Comparison of ENCODE assay signal across 35 cellular contexts in the genomic region with DNA sequence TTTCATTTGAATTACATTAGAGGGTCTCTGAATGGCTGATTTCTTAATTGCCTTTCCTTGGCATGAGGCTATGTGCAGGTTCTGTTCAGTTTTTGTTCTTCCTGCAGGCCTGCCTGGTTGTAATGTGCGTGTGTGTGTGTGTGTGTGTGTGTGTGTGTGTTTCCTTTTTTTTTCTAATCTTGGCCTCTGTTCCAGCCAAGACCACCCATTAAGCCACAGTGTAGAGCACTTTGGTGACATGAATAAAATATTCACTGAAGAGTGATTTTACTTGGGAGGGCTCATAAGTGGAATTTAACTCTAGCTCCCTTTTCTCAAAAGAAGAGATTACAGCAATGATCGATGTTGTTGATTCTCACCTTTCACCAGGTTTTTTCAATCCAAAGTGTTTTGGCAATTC.
"Had no signal": no experiment of that assay in that cellular context is flagged by ENCODE, and none has a peak within 500 bp of the region (broad histone marks: within the 10 kb centered on the region; RNA-seq: fewer than 3 reads in every experiment).

No MANE protein-coding gene starts in this region.

- H3K27me3 ChIP-seq: adrenal gland, body of pancreas, brain microvascular endothelial cell, breast epithelium had no signal

- H3K9me3 ChIP-seq: adrenal gland, body of pancreas, breast epithelium had no signal

- DNase-seq: activated B cell treated with CpG ODN at 0.5 μM for 24 hours; activated CD4-positive, alpha-beta memory T cell treated with anti-CD3 and anti-CD28 coated beads for 36 hours; activated CD4-positive, alpha-beta T cell treated with anti-CD3 and anti-CD28 coated beads for 4 hours; activated CD4-positive, alpha-beta T cell treated with anti-CD3 and anti-CD28 coated beads, Interleukin-2, amount 10 ng/mL, durations not matched to agents 24 days and 14 days; activated CD4-positive, alpha-beta T cell treated with anti-CD3 and anti-CD28 coated beads, Interleukin-2, amount 50 U/mL, for 1 hour; activated CD4-positive, alpha-beta T cell treated with anti-CD3 and anti-CD28 coated beads, Interleukin-2, amount 50 U/mL, for 4 hours; activated CD4-positive, CD25-positive, alpha-beta regulatory T cell treated with anti-CD3 and anti-CD28 coated beads, Interleukin-2, amount 50 U/mL, for 72 hours; activated CD8-positive, alpha-beta memory T cell treated with anti-CD3 and anti-CD28 coated beads, Interleukin-2, amount 50 U/mL, for 4 hours; activated CD8-positive, alpha-beta T cell treated with anti-CD3 and anti-CD28 coated beads for 36 hours; activated effector memory CD4-positive, alpha-beta T cell treated with anti-CD3 and anti-CD28 coated beads, Interleukin-2, amount 50 U/mL, for 16 hours; activated gamma-delta T cell treated with Interleukin-2 at 50 U/mL for 16 hours; activated naive CD4-positive, alpha-beta T cell; activated naive CD4-positive, alpha-beta T cell treated with anti-CD3 and anti-CD28 coated beads for 36 hours; activated naive CD4-positive, alpha-beta T cell treated with anti-CD3 and anti-CD28 coated beads, Interleukin-2, amount 50 U/mL, for 16 hours; activated naive CD8-positive, alpha-beta T cell treated with anti-CD3 and anti-CD28 coated beads for 36 hours; activated T-cell treated with anti-CD3 and anti-CD28 coated beads for 4 hours; activated T-cell treated with anti-CD3 and anti-CD28 coated beads, Interleukin-2, amount 50 U/mL, for 1 hour; activated T-cell treated with anti-CD3 and anti-CD28 coated beads, Interleukin-2, amount 50 U/mL, for 4 hours; activated T-cell treated with anti-CD3 and anti-CD28 coated beads, Interleukin-2, amount 50 U/mL, for 72 hours; adrenal gland; amniotic stem cell; aorta; body of pancreas; brain microvascular endothelial cell; central memory CD4-positive, alpha-beta T cell; T-helper 1 cell; T-helper 2 cell; T-helper 9 cell had no signal

- H3K27ac ChIP-seq: adrenal gland, body of pancreas, brain microvascular endothelial cell, breast epithelium, VCaP had no signal

- H3K27me3 Mint-ChIP-seq: activated B cell treated with CpG ODN at 0.5 μM for 24 hours; activated CD4-positive, alpha-beta memory T cell treated with anti-CD3 and anti-CD28 coated beads for 36 hours had no signal

- H3K4me3 ChIP-seq: adrenal gland, body of pancreas, breast epithelium had no signal

- H3K36me3 Mint-ChIP-seq: activated CD4-positive, alpha-beta memory T cell treated with anti-CD3 and anti-CD28 coated beads for 36 hours; activated naive CD4-positive, alpha-beta T cell treated with anti-CD3 and anti-CD28 coated beads, Interleukin-2, amount 50 U/mL, for 72 hours; activated naive CD8-positive, alpha-beta T cell treated with anti-CD3 and anti-CD28 coated beads for 36 hours had no signal

- H3K9me3 Mint-ChIP-seq: activated B cell treated with CpG ODN at 0.5 μM for 24 hours; activated CD4-positive, alpha-beta memory T cell treated with anti-CD3 and anti-CD28 coated beads for 36 hours; activated CD4-positive, alpha-beta T cell treated with anti-CD3 and anti-CD28 coated beads, Interleukin-2, amount 10 ng/mL, durations not matched to agents 24 days and 14 days; activated CD8-positive, alpha-beta T cell treated with anti-CD3 and anti-CD28 coated beads for 36 hours; activated naive CD4-positive, alpha-beta T cell treated with anti-CD3 and anti-CD28 coated beads for 36 hours; activated naive CD4-positive, alpha-beta T cell treated with anti-CD3 and anti-CD28 coated beads, Interleukin-2, amount 50 U/mL, for 72 hours; activated naive CD8-positive, alpha-beta T cell treated with anti-CD3 and anti-CD28 coated beads for 36 hours; activated T-cell treated with anti-CD3 and anti-CD28 coated beads, Interleukin-2, amount 50 U/mL, for 4 hours; activated T-helper 1 cell treated with anti-CD3 and anti-CD28 coated beads, Interleukin-12 subunit alpha, Interleukin-12 subunit beta, Interleukin-2, Interleukin-4 antibody, amounts not matched to agents 30 ng/mL and 10 ng/mL and 1 ng/mL, durations not matched to agents 14 hours and 24 hours and 36 hours; activated T-helper 17 cell treated with anti-CD3 and anti-CD28 coated beads, Interleukin-2, amount 50 U/mL, for 72 hours; T-helper 1 cell treated with Interleukin-12 subunit alpha and Interleukin-12 subunit beta and Interleukin-4 antibody, amounts not matched to agents 30 μg/mL and 1 μg/mL, for 36 hours; T-helper 2 cell treated with Interferon-gamma antibody and Interleukin-4, amounts not matched to agents 5 μg/mL and 100 μg/mL, for 36 hours had no signal

- H3K4me1 ChIP-seq: adrenal gland, body of pancreas, breast epithelium had no signal

- H3K36me3 ChIP-seq: adrenal gland, brain microvascular endothelial cell, breast epithelium had no signal

- H3K4me3 Mint-ChIP-seq: activated B cell treated with CpG ODN at 0.5 μM for 24 hours; activated CD4-positive, alpha-beta memory T cell treated with anti-CD3 and anti-CD28 coated beads for 36 hours; activated CD4-positive, alpha-beta T cell treated with anti-CD3 and anti-CD28 coated beads, Interleukin-2, amount 10 ng/mL, durations not matched to agents 24 days and 14 days; activated CD8-positive, alpha-beta T cell treated with anti-CD3 and anti-CD28 coated beads for 36 hours; activated naive CD4-positive, alpha-beta T cell treated with anti-CD3 and anti-CD28 coated beads for 36 hours; activated naive CD8-positive, alpha-beta T cell treated with anti-CD3 and anti-CD28 coated beads for 36 hours; activated T-cell treated with anti-CD3 and anti-CD28 coated beads, Interleukin-2, amount 50 U/mL, for 4 hours; activated T-cell treated with anti-CD3 and anti-CD28 coated beads, Interleukin-2, amount 50 U/mL, for 72 hours; activated T-helper 1 cell treated with anti-CD3 and anti-CD28 coated beads, Interleukin-12 subunit alpha, Interleukin-12 subunit beta, Interleukin-2, Interleukin-4 antibody, amounts not matched to agents 30 ng/mL and 10 ng/mL and 1 ng/mL, durations not matched to agents 14 hours and 24 hours and 36 hours; activated T-helper 17 cell treated with anti-CD3 and anti-CD28 coated beads, Interleukin-2, amount 50 U/mL, for 72 hours; T-helper 1 cell treated with Interleukin-12 subunit alpha and Interleukin-12 subunit beta and Interleukin-4 antibody, amounts not matched to agents 30 μg/mL and 1 μg/mL, for 36 hours; T-helper 2 cell treated with Interferon-gamma antibody and Interleukin-4, amounts not matched to agents 5 μg/mL and 100 μg/mL, for 36 hours had no signal

- H3K4me1 Mint-ChIP-seq: activated B cell treated with CpG ODN at 0.5 μM for 24 hours; activated CD4-positive, alpha-beta T cell treated with anti-CD3 and anti-CD28 coated beads, Interleukin-2, amount 10 ng/mL, durations not matched to agents 24 days and 14 days; activated naive CD8-positive, alpha-beta T cell treated with anti-CD3 and anti-CD28 coated beads for 36 hours; activated T-helper 17 cell treated with anti-CD3 and anti-CD28 coated beads, Interleukin-2, amount 50 U/mL, for 72 hours had no signal

- H3K27ac Mint-ChIP-seq: activated B cell treated with CpG ODN at 0.5 μM for 24 hours; activated CD4-positive, alpha-beta memory T cell treated with anti-CD3 and anti-CD28 coated beads for 36 hours; activated CD4-positive, alpha-beta T cell treated with anti-CD3 and anti-CD28 coated beads, Interleukin-2, amount 10 ng/mL, durations not matched to agents 24 days and 14 days; activated CD8-positive, alpha-beta T cell treated with anti-CD3 and anti-CD28 coated beads for 36 hours; activated naive CD4-positive, alpha-beta T cell treated with anti-CD3 and anti-CD28 coated beads for 36 hours; activated naive CD4-positive, alpha-beta T cell treated with anti-CD3 and anti-CD28 coated beads, Interleukin-2, amount 50 U/mL, for 72 hours; activated naive CD8-positive, alpha-beta T cell treated with anti-CD3 and anti-CD28 coated beads for 36 hours; activated T-cell treated with anti-CD3 and anti-CD28 coated beads, Interleukin-2, amount 50 U/mL, for 72 hours; activated T-helper 1 cell treated with anti-CD3 and anti-CD28 coated beads, Interleukin-12 subunit alpha, Interleukin-12 subunit beta, Interleukin-2, Interleukin-4 antibody, amounts not matched to agents 30 ng/mL and 10 ng/mL and 1 ng/mL, durations not matched to agents 14 hours and 24 hours and 36 hours; activated T-helper 17 cell treated with anti-CD3 and anti-CD28 coated beads, Interleukin-2, amount 50 U/mL, for 72 hours; T-helper 1 cell treated with Interleukin-12 subunit alpha and Interleukin-12 subunit beta and Interleukin-4 antibody, amounts not matched to agents 30 μg/mL and 1 μg/mL, for 36 hours; T-helper 2 cell treated with Interferon-gamma antibody and Interleukin-4, amounts not matched to agents 5 μg/mL and 100 μg/mL, for 36 hours had no signal
